Comparison of ENCODE assay signal across 9 cellular contexts in genomic region chr6:97621111-97621510, GRCh38.
"Had no signal": no experiment of that assay in that cellular context is flagged by ENCODE, and none has a peak within 500 bp of the region (broad histone marks: within the 10 kb centered on the region; RNA-seq: fewer than 3 reads in every experiment).

No MANE protein-coding gene starts in this region.

- H3K9me3 ChIP-seq: HAP-1 had no signal

- DNase-seq: GM23248, GOT3, H7, H9, HCEC 1CT, HFFc6 had no signal

- H3K36me3 ChIP-seq: HAP-1 had no signal

- H2AFZ ChIP-seq: GM23248, GM23338 had no signal

- H3K4me1 ChIP-seq: HAP-1 had no signal

- ATAC-seq: GM23338, HCT116 had no signal

- H3K4me2 ChIP-seq: GM23338 had no signal

- H3K27ac ChIP-seq: GM23248 had no signal

- H3K4me3 ChIP-seq: GM23248, GM23338, HAP-1 had no signal

- H3K9ac ChIP-seq: GM23248 had no signal
